In the genomic region with DNA sequence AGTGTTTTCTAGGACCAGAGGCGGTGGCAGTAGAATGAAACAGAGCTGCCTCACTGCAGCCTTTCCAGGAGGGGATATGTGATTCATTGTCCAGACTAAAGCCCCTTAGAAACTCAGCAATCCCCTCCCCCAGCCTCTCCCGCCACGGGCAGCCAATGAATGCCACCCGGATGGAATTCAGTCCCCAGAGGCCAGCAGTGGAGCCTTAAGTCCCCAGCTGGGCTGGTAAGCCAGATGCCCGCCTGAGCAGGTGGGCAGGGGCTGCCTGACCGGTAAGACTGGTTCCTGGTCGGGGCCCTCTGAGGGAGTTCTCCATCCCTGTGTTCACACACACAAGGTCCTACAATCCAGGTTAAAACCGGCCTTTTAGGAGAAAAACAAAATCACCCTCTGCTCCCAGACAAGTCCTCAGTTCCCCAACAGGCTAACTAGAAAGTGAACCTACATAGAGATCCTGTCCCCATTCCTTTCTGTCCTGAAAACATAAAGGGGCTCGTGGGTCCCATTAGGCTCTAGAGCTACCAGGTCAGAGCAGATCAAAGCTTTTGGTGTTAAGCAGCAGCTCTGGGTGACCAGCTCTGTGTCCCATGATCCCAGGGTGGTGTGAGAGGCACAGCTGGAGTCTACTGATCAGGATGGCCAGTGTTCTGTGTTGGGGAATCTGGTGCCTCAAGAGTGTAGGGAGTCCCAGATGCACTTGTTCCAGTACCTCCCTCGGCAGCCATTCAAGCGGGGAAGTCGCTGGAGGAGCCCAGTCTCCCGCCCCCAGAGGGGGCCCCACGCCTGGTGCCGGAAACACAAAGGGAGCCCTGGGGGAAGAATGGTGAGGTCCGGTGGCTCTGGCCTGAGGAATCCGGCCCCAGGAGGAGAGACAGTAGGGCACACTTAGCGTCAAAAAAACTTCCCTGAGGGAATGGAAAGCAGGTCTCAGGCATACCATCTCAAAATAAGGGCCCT, we compare ENCODE assay signal across 2 cellular contexts.
TF ChIP-seq lines count a peak whose summit lies in the region.

No MANE protein-coding gene starts in this region.

TF ChIP-seq in A549, 52 proteins besides CTCF, POLR2A, EP300 and RAD21:
- TF ChIP-seq GATA3 (IDR thresholded peaks at IDR 0.05; ENCODE audit: borderline replicate concordance) = no peak
- TF ChIP-seq NR3C1 (IDR thresholded peaks at IDR 0.05) = no peak
- TF ChIP-seq, protein P1, sequence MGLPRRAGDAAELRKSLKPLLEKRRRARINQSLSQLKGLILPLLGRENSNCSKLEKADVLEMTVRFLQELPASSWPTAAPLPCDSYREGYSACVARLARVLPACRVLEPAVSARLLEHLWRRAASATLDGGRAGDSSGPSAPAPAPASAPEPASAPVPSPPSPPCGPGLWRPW (IDR thresholded peaks at IDR 0.05) = no peak
- TF ChIP-seq RARB (CRISPR knock-in tag; IDR thresholded peaks at IDR 0.05) = no peak
- TF ChIP-seq, protein P2, sequence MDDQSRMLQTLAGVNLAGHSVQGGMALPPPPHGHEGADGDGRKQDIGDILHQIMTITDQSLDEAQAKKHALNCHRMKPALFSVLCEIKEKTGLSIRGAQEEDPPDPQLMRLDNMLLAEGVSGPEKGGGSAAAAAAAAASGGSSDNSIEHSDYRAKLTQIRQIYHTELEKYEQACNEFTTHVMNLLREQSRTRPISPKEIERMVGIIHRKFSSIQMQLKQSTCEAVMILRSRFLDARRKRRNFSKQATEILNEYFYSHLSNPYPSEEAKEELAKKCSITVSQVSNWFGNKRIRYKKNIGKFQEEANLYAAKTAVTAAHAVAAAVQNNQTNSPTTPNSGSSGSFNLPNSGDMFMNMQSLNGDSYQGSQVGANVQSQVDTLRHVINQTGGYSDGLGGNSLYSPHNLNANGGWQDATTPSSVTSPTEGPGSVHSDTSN (IDR thresholded peaks at IDR 0.05) = no peak
- TF ChIP-seq, protein P3, sequence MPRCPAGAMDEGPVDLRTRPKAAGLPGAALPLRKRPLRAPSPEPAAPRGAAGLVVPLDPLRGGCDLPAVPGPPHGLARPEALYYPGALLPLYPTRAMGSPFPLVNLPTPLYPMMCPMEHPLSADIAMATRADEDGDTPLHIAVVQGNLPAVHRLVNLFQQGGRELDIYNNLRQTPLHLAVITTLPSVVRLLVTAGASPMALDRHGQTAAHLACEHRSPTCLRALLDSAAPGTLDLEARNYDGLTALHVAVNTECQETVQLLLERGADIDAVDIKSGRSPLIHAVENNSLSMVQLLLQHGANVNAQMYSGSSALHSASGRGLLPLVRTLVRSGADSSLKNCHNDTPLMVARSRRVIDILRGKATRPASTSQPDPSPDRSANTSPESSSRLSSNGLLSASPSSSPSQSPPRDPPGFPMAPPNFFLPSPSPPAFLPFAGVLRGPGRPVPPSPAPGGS (IDR thresholded peaks at IDR 0.05) = no peak
- no peak for TF ChIP-seq ELK1 (IDR thresholded peaks at IDR 0.05; ENCODE audit: low read depth, low read length)
- TF ChIP-seq HMGXB4 (CRISPR knock-in tag; IDR thresholded peaks at IDR 0.05; ENCODE audit: borderline replicate concordance) = no peak
- TF ChIP-seq TP53 (CRISPR knock-in tag; IDR thresholded peaks at IDR 0.05) = no peak
- TF ChIP-seq HEYL (CRISPR knock-in tag; IDR thresholded peaks at IDR 0.05) = no peak
- no peak for TF ChIP-seq EHF (CRISPR knock-in tag; IDR thresholded peaks at IDR 0.05)
- no peak for TF ChIP-seq RNF2 (IDR thresholded peaks at IDR 0.05; ENCODE audit: borderline replicate concordance, low read depth)
- TF ChIP-seq NFE2L2 (conservative IDR thresholded peaks at IDR 0.05; ENCODE audit: low read length) = no peak
- no peak for TF ChIP-seq NPAS2 (CRISPR knock-in tag; IDR thresholded peaks at IDR 0.05; ENCODE audit: borderline replicate concordance)
- no peak for TF ChIP-seq TFCP2L1 (CRISPR knock-in tag; IDR thresholded peaks at IDR 0.05)
- no peak for TF ChIP-seq BHLHE40 (IDR thresholded peaks at IDR 0.05; ENCODE audit: low read depth, low read length)
- no peak for TF ChIP-seq SMC3 (IDR thresholded peaks at IDR 0.05)
- no peak for TF ChIP-seq RCOR1 (IDR thresholded peaks at IDR 0.05; ENCODE audit: low read depth, low read length)
- no peak for TF ChIP-seq ZFP36 (IDR thresholded peaks at IDR 0.05; ENCODE audit: borderline replicate concordance, partially characterized antibody)

TF ChIP-seq in HepG2, 621 proteins besides CTCF, POLR2A, EP300 and RAD21 (continues in another document):
- no peak for TF ChIP-seq PRDM4 (CRISPR knock-in tag; IDR thresholded peaks at IDR 0.05; ENCODE audit: borderline replicate concordance)
- TF ChIP-seq FIP1L1 (IDR thresholded peaks at IDR 0.05; ENCODE audit: borderline replicate concordance, insufficient read depth, low read depth, low read length) = no peak
- TF ChIP-seq ZNF501 (CRISPR knock-in tag; IDR thresholded peaks at IDR 0.05) = no peak
- TF ChIP-seq, protein P4, sequence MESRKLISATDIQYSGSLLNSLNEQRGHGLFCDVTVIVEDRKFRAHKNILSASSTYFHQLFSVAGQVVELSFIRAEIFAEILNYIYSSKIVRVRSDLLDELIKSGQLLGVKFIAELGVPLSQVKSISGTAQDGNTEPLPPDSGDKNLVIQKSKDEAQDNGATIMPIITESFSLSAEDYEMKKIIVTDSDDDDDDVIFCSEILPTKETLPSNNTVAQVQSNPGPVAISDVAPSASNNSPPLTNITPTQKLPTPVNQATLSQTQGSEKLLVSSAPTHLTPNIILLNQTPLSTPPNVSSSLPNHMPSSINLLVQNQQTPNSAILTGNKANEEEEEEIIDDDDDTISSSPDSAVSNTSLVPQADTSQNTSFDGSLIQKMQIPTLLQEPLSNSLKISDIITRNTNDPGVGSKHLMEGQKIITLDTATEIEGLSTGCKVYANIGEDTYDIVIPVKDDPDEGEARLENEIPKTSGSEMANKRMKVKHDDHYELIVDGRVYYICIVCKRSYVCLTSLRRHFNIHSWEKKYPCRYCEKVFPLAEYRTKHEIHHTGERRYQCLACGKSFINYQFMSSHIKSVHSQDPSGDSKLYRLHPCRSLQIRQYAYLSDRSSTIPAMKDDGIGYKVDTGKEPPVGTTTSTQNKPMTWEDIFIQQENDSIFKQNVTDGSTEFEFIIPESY (CRISPR knock-in tag; IDR thresholded peaks at IDR 0.05) = peak; percentile 60
- 0 out of 2 replicates have a peak, but pooled peaks have one; percentile 15 for TF ChIP-seq ZNF143 (CRISPR knock-in tag; IDR thresholded peaks at IDR 0.05)
- no peak for TF ChIP-seq ZFAT (CRISPR knock-in tag; conservative IDR thresholded peaks at IDR 0.05)
- TF ChIP-seq KDM6A (CRISPR knock-in tag; IDR thresholded peaks at IDR 0.05; ENCODE audit: low read depth) = no peak
- TF ChIP-seq ZFP90 (CRISPR knock-in tag; IDR thresholded peaks at IDR 0.05; ENCODE audit: borderline replicate concordance) = no peak
- TF ChIP-seq ETV5 (CRISPR knock-in tag; IDR thresholded peaks at IDR 0.05; ENCODE audit: borderline replicate concordance) = peak; percentile 49; the same call in 1 of the 2 replicates
- peak; percentile 15; the same call in 1 of the 2 replicates for TF ChIP-seq ERF (CRISPR knock-in tag; IDR thresholded peaks at IDR 0.05)
- TF ChIP-seq, protein P5, sequence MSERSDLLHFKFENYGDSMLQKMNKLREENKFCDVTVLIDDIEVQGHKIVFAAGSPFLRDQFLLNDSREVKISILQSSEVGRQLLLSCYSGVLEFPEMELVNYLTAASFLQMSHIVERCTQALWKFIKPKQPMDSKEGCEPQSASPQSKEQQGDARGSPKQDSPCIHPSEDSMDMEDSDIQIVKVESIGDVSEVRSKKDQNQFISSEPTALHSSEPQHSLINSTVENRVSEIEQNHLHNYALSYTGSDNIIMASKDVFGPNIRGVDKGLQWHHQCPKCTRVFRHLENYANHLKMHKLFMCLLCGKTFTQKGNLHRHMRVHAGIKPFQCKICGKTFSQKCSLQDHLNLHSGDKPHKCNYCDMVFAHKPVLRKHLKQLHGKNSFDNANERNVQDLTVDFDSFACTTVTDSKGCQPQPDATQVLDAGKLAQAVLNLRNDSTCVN (CRISPR knock-in tag; IDR thresholded peaks at IDR 0.05; ENCODE audit: borderline replicate concordance) = no peak
- TF ChIP-seq ZC3H13 (CRISPR knock-in tag; IDR thresholded peaks at IDR 0.05) = peak; percentile 82
- TF ChIP-seq HOXA9 (CRISPR knock-in tag; IDR thresholded peaks at IDR 0.05; ENCODE audit: borderline replicate concordance) = no peak
- peak; percentile 35; the same call in 1 of the 2 replicates for TF ChIP-seq SOX5 (CRISPR knock-in tag; IDR thresholded peaks at IDR 0.05; ENCODE audit: borderline replicate concordance)
- no peak for TF ChIP-seq ZBTB43 (CRISPR knock-in tag; conservative IDR thresholded peaks at IDR 0.05)
- TF ChIP-seq, protein P6, sequence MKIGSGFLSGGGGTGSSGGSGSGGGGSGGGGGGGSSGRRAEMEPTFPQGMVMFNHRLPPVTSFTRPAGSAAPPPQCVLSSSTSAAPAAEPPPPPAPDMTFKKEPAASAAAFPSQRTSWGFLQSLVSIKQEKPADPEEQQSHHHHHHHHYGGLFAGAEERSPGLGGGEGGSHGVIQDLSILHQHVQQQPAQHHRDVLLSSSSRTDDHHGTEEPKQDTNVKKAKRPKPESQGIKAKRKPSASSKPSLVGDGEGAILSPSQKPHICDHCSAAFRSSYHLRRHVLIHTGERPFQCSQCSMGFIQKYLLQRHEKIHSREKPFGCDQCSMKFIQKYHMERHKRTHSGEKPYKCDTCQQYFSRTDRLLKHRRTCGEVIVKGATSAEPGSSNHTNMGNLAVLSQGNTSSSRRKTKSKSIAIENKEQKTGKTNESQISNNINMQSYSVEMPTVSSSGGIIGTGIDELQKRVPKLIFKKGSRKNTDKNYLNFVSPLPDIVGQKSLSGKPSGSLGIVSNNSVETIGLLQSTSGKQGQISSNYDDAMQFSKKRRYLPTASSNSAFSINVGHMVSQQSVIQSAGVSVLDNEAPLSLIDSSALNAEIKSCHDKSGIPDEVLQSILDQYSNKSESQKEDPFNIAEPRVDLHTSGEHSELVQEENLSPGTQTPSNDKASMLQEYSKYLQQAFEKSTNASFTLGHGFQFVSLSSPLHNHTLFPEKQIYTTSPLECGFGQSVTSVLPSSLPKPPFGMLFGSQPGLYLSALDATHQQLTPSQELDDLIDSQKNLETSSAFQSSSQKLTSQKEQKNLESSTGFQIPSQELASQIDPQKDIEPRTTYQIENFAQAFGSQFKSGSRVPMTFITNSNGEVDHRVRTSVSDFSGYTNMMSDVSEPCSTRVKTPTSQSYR (CRISPR knock-in tag; IDR thresholded peaks at IDR 0.05; ENCODE audit: borderline replicate concordance) = peak; percentile 52; the same call in 1 of the 2 replicates
- TF ChIP-seq ZNF264 (CRISPR knock-in tag; IDR thresholded peaks at IDR 0.05) = peak; percentile 28; the same call in 1 of the 2 replicates
- TF ChIP-seq PHF21A (CRISPR knock-in tag; IDR thresholded peaks at IDR 0.05) = peak; percentile 56; the same call in 1 of the 2 replicates
- TF ChIP-seq ZFYVE20 (CRISPR knock-in tag; IDR thresholded peaks at IDR 0.05; ENCODE audit: borderline replicate concordance, low read depth) = no peak
- 0 out of 2 replicates have a peak, but pooled peaks have one; percentile 46 for TF ChIP-seq HOXA5 (CRISPR knock-in tag; IDR thresholded peaks at IDR 0.05)
- TF ChIP-seq ESRRA (CRISPR knock-in tag; IDR thresholded peaks at IDR 0.05; ENCODE audit: low read depth) = no peak
- TF ChIP-seq ZNF547 (CRISPR knock-in tag; IDR thresholded peaks at IDR 0.05) = no peak
- TF ChIP-seq IRF2 (CRISPR knock-in tag; IDR thresholded peaks at IDR 0.05) = peak; percentile 38; the same call in 1 of the 2 replicates
- no peak for TF ChIP-seq SMAD3 (CRISPR knock-in tag; IDR thresholded peaks at IDR 0.05)
- TF ChIP-seq IKZF5 (CRISPR knock-in tag; IDR thresholded peaks at IDR 0.05) = 0 out of 2 replicates have a peak, but pooled peaks have one; percentile 16
- TF ChIP-seq ZFP36L2 (CRISPR knock-in tag; IDR thresholded peaks at IDR 0.05) = no peak
- no peak for TF ChIP-seq ZNF614 (CRISPR knock-in tag; IDR thresholded peaks at IDR 0.05; ENCODE audit: borderline replicate concordance)
- TF ChIP-seq ZNF570 (CRISPR knock-in tag; IDR thresholded peaks at IDR 0.05; ENCODE audit: borderline replicate concordance) = no peak
- TF ChIP-seq GABPB1 (CRISPR knock-in tag; IDR thresholded peaks at IDR 0.05) = peak; percentile 53
- TF ChIP-seq ZGPAT (CRISPR knock-in tag; IDR thresholded peaks at IDR 0.05) = peak; percentile 37; the same call in 1 of the 2 replicates
